Comparison of ENCODE assay signal across 1 cellular context in the genomic region with DNA sequence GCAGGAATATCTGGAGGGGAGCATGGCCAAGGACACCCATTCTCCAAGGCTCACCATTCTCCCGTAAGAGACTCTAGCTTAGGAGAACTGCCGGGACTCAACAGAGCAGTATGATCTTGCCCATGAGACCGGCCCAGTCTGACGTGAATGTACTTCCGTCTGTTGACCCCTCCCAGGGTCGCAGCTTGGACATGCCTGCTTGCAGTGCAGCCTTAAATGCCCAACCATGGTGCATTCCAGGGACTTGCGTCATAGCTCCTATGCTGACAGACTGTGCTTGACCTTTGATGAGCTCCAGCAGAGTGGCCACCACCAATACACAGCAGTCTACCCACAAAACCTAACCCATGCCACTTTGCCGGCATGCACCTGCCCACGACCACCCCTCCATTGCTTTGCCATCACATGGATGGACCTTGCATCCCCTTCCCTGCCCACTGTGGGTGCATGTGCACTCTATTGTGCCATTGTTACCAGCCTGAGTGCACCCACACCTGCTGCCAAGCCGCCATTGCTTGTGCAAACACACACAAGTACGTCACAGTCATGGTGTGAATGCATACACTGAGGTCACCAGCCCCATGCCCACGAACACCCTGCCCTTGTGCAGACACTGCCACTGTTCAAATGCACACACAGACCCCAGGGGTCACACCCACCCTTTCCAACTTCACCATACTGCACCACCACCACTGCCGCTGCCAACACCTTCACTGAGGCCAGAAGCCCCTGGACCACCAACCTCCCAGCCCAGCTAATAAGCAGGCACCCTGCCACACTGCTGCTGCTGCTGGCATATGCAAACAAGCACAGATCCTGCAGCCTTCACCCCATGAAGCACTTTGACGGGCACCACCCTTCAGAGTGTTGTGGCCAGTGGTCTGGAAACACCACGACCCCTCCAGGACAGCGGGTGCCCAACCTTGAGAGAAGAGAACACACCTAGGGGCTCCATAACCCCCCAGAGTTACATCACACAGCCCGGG.
TF ChIP-seq lines count a peak whose summit lies in the region.

No MANE protein-coding gene starts in this region.

TF ChIP-seq in WTC11, 78 proteins besides CTCF, POLR2A, EP300 and RAD21 (continued from another document):
- TF ChIP-seq, protein P1, sequence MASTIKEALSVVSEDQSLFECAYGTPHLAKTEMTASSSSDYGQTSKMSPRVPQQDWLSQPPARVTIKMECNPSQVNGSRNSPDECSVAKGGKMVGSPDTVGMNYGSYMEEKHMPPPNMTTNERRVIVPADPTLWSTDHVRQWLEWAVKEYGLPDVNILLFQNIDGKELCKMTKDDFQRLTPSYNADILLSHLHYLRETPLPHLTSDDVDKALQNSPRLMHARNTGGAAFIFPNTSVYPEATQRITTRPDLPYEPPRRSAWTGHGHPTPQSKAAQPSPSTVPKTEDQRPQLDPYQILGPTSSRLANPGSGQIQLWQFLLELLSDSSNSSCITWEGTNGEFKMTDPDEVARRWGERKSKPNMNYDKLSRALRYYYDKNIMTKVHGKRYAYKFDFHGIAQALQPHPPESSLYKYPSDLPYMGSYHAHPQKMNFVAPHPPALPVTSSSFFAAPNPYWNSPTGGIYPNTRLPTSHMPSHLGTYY (CRISPR knock-in tag; IDR thresholded peaks at IDR 0.05): no peak
- TF ChIP-seq IRF2 (CRISPR knock-in tag; IDR thresholded peaks at IDR 0.05; ENCODE audit: borderline replicate concordance, low read depth): no peak
- no peak for TF ChIP-seq FOXJ3 (CRISPR knock-in tag; IDR thresholded peaks at IDR 0.05; ENCODE audit: borderline replicate concordance)
- TF ChIP-seq MYBL2 (CRISPR knock-in tag; IDR thresholded peaks at IDR 0.05): no peak
- TF ChIP-seq CREM (CRISPR knock-in tag; IDR thresholded peaks at IDR 0.05): no peak
- TF ChIP-seq ZNF121 (CRISPR knock-in tag; IDR thresholded peaks at IDR 0.05): no peak
- TF ChIP-seq, protein P2, sequence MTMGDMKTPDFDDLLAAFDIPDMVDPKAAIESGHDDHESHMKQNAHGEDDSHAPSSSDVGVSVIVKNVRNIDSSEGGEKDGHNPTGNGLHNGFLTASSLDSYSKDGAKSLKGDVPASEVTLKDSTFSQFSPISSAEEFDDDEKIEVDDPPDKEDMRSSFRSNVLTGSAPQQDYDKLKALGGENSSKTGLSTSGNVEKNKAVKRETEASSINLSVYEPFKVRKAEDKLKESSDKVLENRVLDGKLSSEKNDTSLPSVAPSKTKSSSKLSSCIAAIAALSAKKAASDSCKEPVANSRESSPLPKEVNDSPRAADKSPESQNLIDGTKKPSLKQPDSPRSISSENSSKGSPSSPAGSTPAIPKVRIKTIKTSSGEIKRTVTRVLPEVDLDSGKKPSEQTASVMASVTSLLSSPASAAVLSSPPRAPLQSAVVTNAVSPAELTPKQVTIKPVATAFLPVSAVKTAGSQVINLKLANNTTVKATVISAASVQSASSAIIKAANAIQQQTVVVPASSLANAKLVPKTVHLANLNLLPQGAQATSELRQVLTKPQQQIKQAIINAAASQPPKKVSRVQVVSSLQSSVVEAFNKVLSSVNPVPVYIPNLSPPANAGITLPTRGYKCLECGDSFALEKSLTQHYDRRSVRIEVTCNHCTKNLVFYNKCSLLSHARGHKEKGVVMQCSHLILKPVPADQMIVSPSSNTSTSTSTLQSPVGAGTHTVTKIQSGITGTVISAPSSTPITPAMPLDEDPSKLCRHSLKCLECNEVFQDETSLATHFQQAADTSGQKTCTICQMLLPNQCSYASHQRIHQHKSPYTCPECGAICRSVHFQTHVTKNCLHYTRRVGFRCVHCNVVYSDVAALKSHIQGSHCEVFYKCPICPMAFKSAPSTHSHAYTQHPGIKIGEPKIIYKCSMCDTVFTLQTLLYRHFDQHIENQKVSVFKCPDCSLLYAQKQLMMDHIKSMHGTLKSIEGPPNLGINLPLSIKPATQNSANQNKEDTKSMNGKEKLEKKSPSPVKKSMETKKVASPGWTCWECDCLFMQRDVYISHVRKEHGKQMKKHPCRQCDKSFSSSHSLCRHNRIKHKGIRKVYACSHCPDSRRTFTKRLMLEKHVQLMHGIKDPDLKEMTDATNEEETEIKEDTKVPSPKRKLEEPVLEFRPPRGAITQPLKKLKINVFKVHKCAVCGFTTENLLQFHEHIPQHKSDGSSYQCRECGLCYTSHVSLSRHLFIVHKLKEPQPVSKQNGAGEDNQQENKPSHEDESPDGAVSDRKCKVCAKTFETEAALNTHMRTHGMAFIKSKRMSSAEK (CRISPR knock-in tag; IDR thresholded peaks at IDR 0.05; ENCODE audit: borderline replicate concordance): no peak
